Comparison of ENCODE assay signal across 15 cellular contexts in genomic region chr16:22323173-22323997, GRCh38.
"Had no signal": no experiment of that assay in that cellular context is flagged by ENCODE, and none has a peak within 500 bp of the region (broad histone marks: within the 10 kb centered on the region; RNA-seq: fewer than 3 reads in every experiment).

No MANE protein-coding gene starts in this region.

- H3K27me3 ChIP-seq: esophagus squamous epithelium, ovary, sigmoid colon, testis, vagina had no signal

- H3K4me1 ChIP-seq: testis had no signal

- H3K9me3 Mint-ChIP-seq: activated T-cell treated with anti-CD3 and anti-CD28 coated beads, Interleukin-2, amount 50 U/mL, for 4 hours; nephron; stimulated activated naive CD8-positive, alpha-beta T cell treated with anti-CD3 and anti-CD28 coated beads, Interleukin-15, Interleukin-2, amounts not matched to agents 100 ng/mL and 50 ng/mL, for 24 hours had no signal

- H3K27ac ChIP-seq: esophagus squamous epithelium, ovary, sigmoid colon, testis, vagina, VCaP had no signal

- H3K4me1 Mint-ChIP-seq: nephron had no signal

- DNase-seq: activated CD4-positive, alpha-beta T cell treated with anti-CD3 and anti-CD28 coated beads for 36 hours; activated effector memory CD4-positive, alpha-beta T cell treated with anti-CD3 and anti-CD28 coated beads, Interleukin-2, amount 50 U/mL, for 16 hours; activated T-cell treated with anti-CD3 and anti-CD28 coated beads, Interleukin-2, amount 50 U/mL, for 4 hours; aorta; esophagus squamous epithelium; foreskin fibroblast; sigmoid colon; stimulated activated CD4-positive, alpha-beta T cell treated with anti-CD3 and anti-CD28 coated beads, Interleukin-2, amount 100 ng/mL, for 24 hours; testis had no signal

- H3K27me3 Mint-ChIP-seq: activated CD4-positive, alpha-beta T cell treated with anti-CD3 and anti-CD28 coated beads for 36 hours; stimulated activated naive CD8-positive, alpha-beta T cell treated with anti-CD3 and anti-CD28 coated beads, Interleukin-15, Interleukin-2, amounts not matched to agents 100 ng/mL and 50 ng/mL, for 24 hours had no signal

- H3K4me3 ChIP-seq: esophagus squamous epithelium, ovary, sigmoid colon, testis, vagina had no signal

- H3K4me3 Mint-ChIP-seq: activated CD4-positive, alpha-beta T cell treated with anti-CD3 and anti-CD28 coated beads for 36 hours; activated T-cell treated with anti-CD3 and anti-CD28 coated beads, Interleukin-2, amount 50 U/mL, for 4 hours; nephron; stimulated activated naive CD8-positive, alpha-beta T cell treated with anti-CD3 and anti-CD28 coated beads, Interleukin-15, Interleukin-2, amounts not matched to agents 100 ng/mL and 50 ng/mL, for 24 hours had no signal

- H3K9me3 ChIP-seq: esophagus squamous epithelium, ovary, sigmoid colon, testis, vagina had no signal

- H3K36me3 ChIP-seq: ovary had no signal

- ATAC-seq: activated CD4-positive, alpha-beta T cell treated with anti-CD3 and anti-CD28 coated beads for 36 hours; activated T-cell treated with anti-CD3 and anti-CD28 coated beads, Interleukin-2, amount 50 U/mL, for 4 hours; left lobe of liver had no signal

- H3K27ac Mint-ChIP-seq: activated CD4-positive, alpha-beta T cell treated with anti-CD3 and anti-CD28 coated beads for 36 hours; nephron; stimulated activated naive CD8-positive, alpha-beta T cell treated with anti-CD3 and anti-CD28 coated beads, Interleukin-15, Interleukin-2, amounts not matched to agents 100 ng/mL and 50 ng/mL, for 24 hours had no signal
